14 cellular contexts compared by ENCODE assay signal in genomic region chr17:57990037-57990436, GRCh38. TPM values are rescaled to one million over a fixed set of nuclear protein-coding genes. Genes with fewer than 3 reads are reported as not detected.
DNase-seq lines count a peak whose midpoint lies in the region; ATAC-seq, FAIRE-seq and TF ChIP-seq lines count a peak whose summit lies in the region.
"Had no signal": no experiment of that assay in that cellular context is flagged by ENCODE, and none has a peak within 500 bp of the region (broad histone marks: within the 10 kb centered on the region; RNA-seq: fewer than 3 reads in every experiment).

No MANE protein-coding gene starts in this region.

- no peak overlapping the region for H3K9ac ChIP-seq in SK-N-SH
- no peak overlapping the region for H3K9ac ChIP-seq in astrocyte (ENCODE audit: low read length)
- H3K9ac ChIP-seq in mesendoderm (ENCODE audit: low read length): no peak overlapping the region

- H2BK15ac ChIP-seq in mesendoderm (replicated peaks; ENCODE audit: low read depth): no peak overlapping the region

- no peak overlapping the region for H3K18ac ChIP-seq in mesendoderm (ENCODE audit: low read length)

- H3K79me2 ChIP-seq in SK-N-SH (ENCODE audit: insufficient read depth): peaks cover 27% of the 10 kb centered on the region
- peaks cover 23% of the 10 kb centered on the region for H3K79me2 ChIP-seq in astrocyte (ENCODE audit: insufficient read depth, low read length)
- H3K79me2 ChIP-seq in mesendoderm (ENCODE audit: control insufficient read depth, insufficient read depth, low read length): peaks cover 14% of the 10 kb centered on the region

- peaks cover 0 to 16% (median 0%) of the 10 kb centered on the region in 3 donors for H3K36me3 Mint-ChIP-seq in CD8-positive, alpha-beta memory T cell
- H3K36me3 Mint-ChIP-seq in astrocyte (ENCODE audit: low read depth, unreplicated experiment) (peaks cover 2% of the 10 kb centered on the region), natural killer cell (no peaks in the 10 kb centered on the region)

- H3K79me1 ChIP-seq in mesendoderm (ENCODE audit: low read length): no peaks in the 10 kb centered on the region

- TF ChIP-seq CTCF in SK-N-SH (IDR thresholded peaks at IDR 0.05) (no peak), astrocyte (IDR thresholded peaks at IDR 0.05; ENCODE audit: insufficient read depth, low read depth, low read length) (no peak), natural killer cell (IDR thresholded peaks at IDR 0.05) (no peak)

- H3K4me1 ChIP-seq in SK-N-SH (ENCODE audit: control insufficient read depth in 1 of 2, insufficient read depth in 2 of 2, low read depth in 1 of 2, low read length in 1 of 2) (peaks cover 7 to 40% of the 10 kb centered on the region in 2 experiments; a peak in 3 of 4 replicates), astrocyte (ENCODE audit: insufficient read depth, low read length) (peaks cover 18% of the 10 kb centered on the region), mesendoderm (ENCODE audit: control insufficient read depth, low read depth, low read length) (peaks cover 2% of the 10 kb centered on the region)
- peaks cover 38% of the 10 kb centered on the region for H3K4me1 ChIP-seq in CD8-positive, alpha-beta memory T cell (ENCODE audit: insufficient read depth, low read length)

- no peak for TF ChIP-seq RAD21 in SK-N-SH (IDR thresholded peaks at IDR 0.05; ENCODE audit: low read length)

- intact Hi-C loops in natural killer cell (cut with micrococcal nuclease): no loop called here

- no peak overlapping the region for H4K5ac ChIP-seq in mesendoderm (ENCODE audit: low read length)

- H3K4me2 ChIP-seq in SK-N-SH (no peak overlapping the region), astrocyte (ENCODE audit: low read length) (no peak overlapping the region), mesendoderm (ENCODE audit: low read length) (no peak overlapping the region)

- H3K4me3 Mint-ChIP-seq in CD8-positive, alpha-beta memory T cell: peak overlapping the region; percentile 9 to 95 (median 91)
- H3K4me3 Mint-ChIP-seq in astrocyte (ENCODE audit: unreplicated experiment): peak overlapping the region; percentile 70
- H3K4me3 Mint-ChIP-seq in natural killer cell: peak overlapping the region; percentile 92

- 97% methylated on average over 2 of the region's 2 CpGs for WGBS in SK-N-SH (ENCODE audit: low lambda C conversion rate)
- WGBS in mesendoderm (ENCODE audit: extremely low coverage, insufficient coverage, low lambda C conversion rate): no CpG with 5 or more reads among the region's 2 CpGs

- peaks cover 0 to 2% of the 10 kb centered on the region in 2 donors for H3K27me3 Mint-ChIP-seq in CD8-positive, alpha-beta memory T cell
- H3K27me3 Mint-ChIP-seq in astrocyte (ENCODE audit: low read depth, unreplicated experiment) (no peaks in the 10 kb centered on the region), natural killer cell (ENCODE audit: low read depth in 2 of 2) (no peaks in the 10 kb centered on the region)

- H2AFZ ChIP-seq in SK-N-SH (ENCODE audit: low read depth) (no peak overlapping the region), astrocyte (ENCODE audit: low read depth, low read length) (no peak overlapping the region)

- H3K4ac ChIP-seq in mesendoderm (ENCODE audit: low read depth, low read length): no peak overlapping the region

- DNase-seq in SK-N-SH (no peak), astrocyte (ENCODE audit: low read depth) (no peak), natural killer cell (no peak), mesendoderm (no peak), cortex of kidney (lab: John Stamatoyannopoulos, UW) (no peak)
- no peak for DNase-seq in CD8-positive, alpha-beta memory T cell
- DNase-seq in stimulated activated CD4-positive, alpha-beta T cell treated with anti-CD3 and anti-CD28 coated beads, Interleukin-4, amount 100 ng/mL, for 4 hours: no peak
- DNase-seq: activated CD4-positive, alpha-beta T cell treated with anti-CD3 and anti-CD28 coated beads for 4 hours; colonic mucosa; small intestine; trophoblast cell had no signal

- H2BK120ac ChIP-seq in mesendoderm (ENCODE audit: low read depth, low read length): no peak overlapping the region

- H3K36me3 ChIP-seq in SK-N-SH (replicated peaks in 1 of 2; ENCODE audit: control insufficient read depth in 1 of 2, insufficient read depth in 2 of 2, low read length in 1 of 2) (peaks cover 0 to 13% of the 10 kb centered on the region in 2 experiments), astrocyte (ENCODE audit: insufficient read depth, low read length) (no peaks in the 10 kb centered on the region), mesendoderm (ENCODE audit: control insufficient read depth, insufficient read depth, low read length) (no peaks in the 10 kb centered on the region)
- H3K36me3 ChIP-seq in CD8-positive, alpha-beta memory T cell (ENCODE audit: insufficient read depth, low read length): no peaks in the 10 kb centered on the region
- H3K36me3 ChIP-seq: colonic mucosa had no signal

- peaks cover 78% of the 10 kb centered on the region for H3F3A ChIP-seq in SK-N-SH (replicated peaks; ENCODE audit: insufficient read depth)

- peak overlapping the region in 5 of 8 donors; percentile 21 to 87 (median 50) for H3K27ac Mint-ChIP-seq in CD8-positive, alpha-beta memory T cell
- H3K27ac Mint-ChIP-seq in astrocyte (ENCODE audit: unreplicated experiment) (no peak overlapping the region), natural killer cell (peak overlapping the region in 1 of 2 donors; percentile 87)

- no peaks in the 10 kb centered on the region for H3K9me2 ChIP-seq in SK-N-SH

- H3K27ac ChIP-seq in SK-N-SH (ENCODE audit: low read depth in 2 of 2, low read length in 1 of 2) (peak overlapping the region; percentile 96 to 100), astrocyte (ENCODE audit: low read depth, low read length) (no peak overlapping the region), mesendoderm (ENCODE audit: low read depth, low read length) (no peak overlapping the region)
- H3K27ac ChIP-seq in CD8-positive, alpha-beta memory T cell (ENCODE audit: low read depth, low read length): no peak overlapping the region
- H3K27ac ChIP-seq: 22Rv1 had no signal

- FAIRE-seq in astrocyte (lab: Jason Lieb, UNC): no peak
- FAIRE-seq: D721Med, small intestine had no signal

- ATAC-seq in SK-N-SH treated with all-trans-retinoic acid at 6 μM for 48 hours: no peak
- ATAC-seq in natural killer cell: no peak

- H3K9me3 ChIP-seq in SK-N-SH (no peaks in the 10 kb centered on the region), astrocyte (ENCODE audit: insufficient read depth, low read depth, low read length) (no peaks in the 10 kb centered on the region)
- no peaks in the 10 kb centered on the region for H3K9me3 ChIP-seq in CD8-positive, alpha-beta memory T cell (ENCODE audit: low read length)
- H3K9me3 ChIP-seq: colonic mucosa had no signal

- POLR2A ChIA-PET in SK-N-SH (lab: Yijun Ruan, JAX): interaction anchor here (1.0 to 1.2 kb wide), 2 partner anchors 17 to 131 kb away, joined by 6 read pairs; partner anchors contain the start of gene SRSF1
- POLR2A ChIA-PET in CD8-positive, alpha-beta memory T cell (lab: Charles Lee): interaction anchor here (1.2 kb wide), 1 partner anchor 17 kb away, joined by 6 read pairs; the partner anchor contains the start of gene SRSF1

- no peak overlapping the region for H3K56ac ChIP-seq in mesendoderm (ENCODE audit: low read length)

- CTCF ChIA-PET in SK-N-SH (lab: Yijun Ruan, JAX): interaction anchor here (0.6 to 20.5 kb wide), 14 partner anchors 10 to 157 kb away, joined by 3 to 1002 read pairs (median 5); partner anchors contain the start of genes CUEDC1, MRPS23 and SRSF1
- CTCF ChIA-PET in CD8-positive, alpha-beta memory T cell (lab: Charles Lee): interaction anchor here (1.9 to 3.2 kb wide), 3 partner anchors 10 to 130 kb away, joined by 6 to 18 read pairs (median 6); partner anchors contain the start of gene SRSF1

- H4K20me1 ChIP-seq in SK-N-SH (ENCODE audit: insufficient read depth): peaks cover 10% of the 10 kb centered on the region
- H4K20me1 ChIP-seq in astrocyte (ENCODE audit: insufficient read depth, low read length): peaks cover 15% of the 10 kb centered on the region

- H3K4me1 Mint-ChIP-seq in CD8-positive, alpha-beta memory T cell: peaks cover 47 to 64% (median 56%) of the 10 kb centered on the region in 3 donors
- peaks cover 43% of the 10 kb centered on the region for H3K4me1 Mint-ChIP-seq in astrocyte (ENCODE audit: low read depth, unreplicated experiment)
- H3K4me1 Mint-ChIP-seq in natural killer cell: peaks cover 36 to 47% of the 10 kb centered on the region in 2 donors

- H3K23ac ChIP-seq in mesendoderm (ENCODE audit: low read length): no peak overlapping the region

- H2BK5ac ChIP-seq in mesendoderm (ENCODE audit: low read length): no peak overlapping the region

- no peaks in the 10 kb centered on the region for H3K27me3 ChIP-seq in SK-N-SH (ENCODE audit: insufficient read depth)
- no peaks in the 10 kb centered on the region for H3K27me3 ChIP-seq in CD8-positive, alpha-beta memory T cell (ENCODE audit: insufficient read depth, low read length, poor library complexity, severe bottlenecking)
- no peaks in the 10 kb centered on the region for H3K27me3 ChIP-seq in astrocyte (ENCODE audit: insufficient read depth, low read length)
- no peaks in the 10 kb centered on the region for H3K27me3 ChIP-seq in mesendoderm (ENCODE audit: insufficient read depth, low read length, poor library complexity)
- H3K27me3 ChIP-seq: colonic mucosa had no signal

- no peak for TF ChIP-seq EP300 in SK-N-SH (IDR thresholded peaks at IDR 0.05; ENCODE audit: borderline replicate concordance in 1 of 2, low read depth in 1 of 2, low read length in 1 of 2)

- no peak overlapping the region for H4K8ac ChIP-seq in mesendoderm (ENCODE audit: low read depth, low read length)

- H2AK5ac ChIP-seq in mesendoderm (ENCODE audit: low read length): no peak overlapping the region

- no peaks in the 10 kb centered on the region for H3K9me3 Mint-ChIP-seq in CD8-positive, alpha-beta memory T cell
- H3K9me3 Mint-ChIP-seq in astrocyte (ENCODE audit: unreplicated experiment): no peaks in the 10 kb centered on the region
- no peaks in the 10 kb centered on the region for H3K9me3 Mint-ChIP-seq in natural killer cell

- H3K4me3 ChIP-seq in SK-N-SH (ENCODE audit: low read depth in 2 of 2, low read length in 1 of 2) (no peak overlapping the region), astrocyte (ENCODE audit: insufficient read depth, low read depth, low read length) (no peak overlapping the region), mesendoderm (ENCODE audit: low read length) (no peak overlapping the region)
- H3K4me3 ChIP-seq in CD8-positive, alpha-beta memory T cell (ENCODE audit: low read length): no peak overlapping the region
- H3K4me3 ChIP-seq: colonic mucosa had no signal

RNA-seq across cellular contexts. Expression of gene VEZF1, which starts 2.0 kb away (rescaled TPM):
- 35.1 and 43.0 TPM in 2 replicates for polyA plus RNA-seq in SK-N-SH (2012; rRNA removed)
- polyA plus RNA-seq in SK-N-SH (2012; cell fraction: cytosol; rRNA removed): 42.9 and 43.3 TPM in 2 replicates
- polyA plus RNA-seq in SK-N-SH (2012; cell fraction: nucleus; rRNA removed): 27.8 and 49.4 TPM in 2 replicates
- total RNA-seq in CD8-positive, alpha-beta memory T cell: 10 to 100 TPM; 29.1 to 29.5 TPM
- 50.8 TPM for polyA plus RNA-seq in CD8-positive, alpha-beta memory T cell
- total RNA-seq in astrocyte (42.0 and 50.9 TPM in 2 replicates), natural killer cell (10 to 100 TPM; 49.8 to 64.6 (median 63.4) TPM)
- 43.9 TPM for polyA plus RNA-seq in mesendoderm (2013, experiment 1 of 2)
- 44.0 TPM for polyA plus RNA-seq in mesendoderm (2013, experiment 2 of 2)

RNA-seq across cellular contexts. Expression of gene SRSF1, which starts 17.0 kb away (rescaled TPM):
- 248 and 291 TPM in 2 replicates for polyA plus RNA-seq in SK-N-SH (2012; rRNA removed)
- polyA plus RNA-seq in SK-N-SH (2012; cell fraction: cytosol; rRNA removed): 162 and 163 TPM in 2 replicates
- polyA plus RNA-seq in SK-N-SH (2012; cell fraction: nucleus; rRNA removed): 1,134 and 1,547 TPM in 2 replicates
- total RNA-seq in CD8-positive, alpha-beta memory T cell: 100 to 1,000 TPM; 469 to 492 TPM
- polyA plus RNA-seq in CD8-positive, alpha-beta memory T cell: 50.6 TPM
- total RNA-seq in astrocyte: 170 and 196 TPM in 2 replicates
- total RNA-seq in natural killer cell: 100 to 1,000 TPM; 125 to 157 (median 137) TPM
- 461 TPM for polyA plus RNA-seq in mesendoderm (2013, experiment 1 of 2)
- 462 TPM for polyA plus RNA-seq in mesendoderm (2013, experiment 2 of 2)

RNA-seq across cellular contexts. Expression of gene CUEDC1, which starts 34.8 kb away (rescaled TPM):
- polyA plus RNA-seq in SK-N-SH (2012; rRNA removed): 50.3 and 58.9 TPM in 2 replicates
- polyA plus RNA-seq in SK-N-SH (2012; cell fraction: cytosol; rRNA removed): 25.4 and 31.6 TPM in 2 replicates
- polyA plus RNA-seq in SK-N-SH (2012; cell fraction: nucleus; rRNA removed): 207 and 306 TPM in 2 replicates
- under 1 TPM; 0.33 to 0.73 TPM for total RNA-seq in CD8-positive, alpha-beta memory T cell
- not detected for polyA plus RNA-seq in CD8-positive, alpha-beta memory T cell
- 37.4 and 43.7 TPM in 2 replicates for total RNA-seq in astrocyte
- total RNA-seq in natural killer cell: 1 to 10 TPM; 1.5 to 3.7 (median 2.6) TPM
- polyA plus RNA-seq in mesendoderm (2013, experiment 1 of 2): 7.0 TPM
- polyA plus RNA-seq in mesendoderm (2013, experiment 2 of 2): 7.6 TPM

Comparison
In these comparisons a context has a peak if more than half of its experiments do, and no peak if none do; other contexts are left out.
1. H3K27ac ChIP-seq: peak in SK-N-SH (2 of 2); none in CD8-positive, alpha-beta memory T cell (single experiment), astrocyte (single experiment) and mesendoderm (single experiment).
2. Peak in every context shown above with its lines, with median percentiles within 50 percentile points of each other: H3K4me3 Mint-ChIP-seq.